Comparison of ENCODE assay signal across 18 cellular contexts in the genomic region with DNA sequence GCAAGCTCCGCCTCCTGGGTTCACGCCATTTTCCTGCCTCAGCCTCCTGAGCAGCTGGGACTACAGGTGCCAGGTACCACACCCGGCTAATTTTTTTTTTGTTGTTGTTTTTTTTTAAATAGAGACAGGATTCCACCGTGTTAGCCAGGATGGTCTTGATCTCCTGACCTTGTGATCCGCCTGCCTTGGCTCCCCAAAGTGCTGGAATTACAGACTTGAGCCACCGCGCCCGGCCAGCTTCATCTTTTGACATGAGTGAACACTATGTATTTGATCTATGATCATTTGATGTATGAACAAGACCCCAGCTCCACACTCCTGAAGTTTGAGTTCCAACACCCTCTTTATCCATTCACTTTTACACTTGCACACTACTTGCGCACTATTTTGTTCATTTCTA.
"Had no signal": no experiment of that assay in that cellular context is flagged by ENCODE, and none has a peak within 500 bp of the region (broad histone marks: within the 10 kb centered on the region; RNA-seq: fewer than 3 reads in every experiment).

No MANE protein-coding gene starts in this region.

- H3K4me3 Mint-ChIP-seq: nephron had no signal

- H3K36me3 ChIP-seq: ascending aorta, esophagus muscularis mucosa, tibial artery, uterus had no signal

- H3K27me3 ChIP-seq: ascending aorta, dorsolateral prefrontal cortex, esophagus muscularis mucosa, tibial artery, uterus had no signal

- H3K4me1 ChIP-seq: ascending aorta, uterus had no signal

- ATAC-seq: mucosa of descending colon, right cardiac atrium had no signal

- DNase-seq: activated CD4-positive, alpha-beta T cell treated with anti-CD3 and anti-CD28 coated beads for 4 hours; activated gamma-delta T cell; activated T-cell treated with anti-CD3 and anti-CD28 coated beads, Interleukin-2, amount 50 U/mL, for 1 hour; dorsolateral prefrontal cortex; mammary epithelial cell; mucosa of descending colon; occipital lobe; right cardiac atrium; SK-N-SH; stimulated activated CD4-positive, alpha-beta T cell treated with anti-CD3 and anti-CD28 coated beads, Interleukin-4, amount 100 ng/mL, for 24 hours; stimulated activated naive CD4-positive, alpha-beta T cell; tibial artery; uterus had no signal

- H3K27me3 Mint-ChIP-seq: progenitor cell of endocrine pancreas had no signal

- H3K4me3 ChIP-seq: ascending aorta, dorsolateral prefrontal cortex, esophagus muscularis mucosa, mucosa of descending colon, skin epidermis, tibial artery, uterus had no signal

- H3K27ac Mint-ChIP-seq: progenitor cell of endocrine pancreas had no signal

- H3K9me3 ChIP-seq: ascending aorta, esophagus muscularis mucosa, mucosa of descending colon, SK-N-SH, tibial artery, uterus had no signal
